Comparison of ENCODE assay signal across 8 cellular contexts in the genomic region with DNA sequence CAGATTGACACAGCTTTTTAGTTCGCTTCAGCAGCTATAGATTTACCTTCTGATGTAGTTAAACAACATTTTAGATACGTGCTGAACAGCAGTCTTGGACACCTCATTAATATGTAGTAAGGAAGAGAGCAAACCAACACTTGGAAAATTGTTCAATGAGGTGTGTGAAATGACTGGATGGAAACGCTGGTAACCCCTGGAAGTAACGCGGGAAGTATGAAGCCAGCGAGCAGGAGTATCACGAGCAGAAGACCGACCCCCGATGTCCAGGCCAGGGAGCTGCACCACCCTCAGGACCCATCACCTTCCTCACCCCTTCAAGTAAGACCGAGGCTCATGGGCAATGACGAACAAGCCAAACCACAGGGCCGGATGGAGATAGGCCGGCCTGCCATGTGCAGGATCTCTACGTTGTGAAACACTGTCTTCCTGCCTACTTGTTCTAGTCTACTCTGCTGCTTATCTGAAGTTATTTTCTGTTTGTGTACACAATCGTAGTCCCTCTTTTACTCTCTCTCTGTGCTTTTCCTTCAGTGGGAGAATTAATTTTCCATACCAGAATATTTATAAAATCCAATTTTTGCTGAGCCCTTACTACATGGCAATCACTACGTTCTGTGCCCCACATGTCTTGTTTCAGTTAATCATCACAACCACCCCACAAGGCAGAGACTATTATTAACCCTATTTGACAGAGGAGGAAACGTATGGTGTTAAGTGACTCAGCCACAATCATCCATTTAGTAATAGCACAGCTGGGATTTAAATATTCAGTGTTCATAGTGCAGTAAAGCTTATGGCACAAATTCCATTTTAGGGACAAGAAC.
DNase-seq lines count a peak whose midpoint lies in the region; ATAC-seq and TF ChIP-seq lines count a peak whose summit lies in the region.

No MANE protein-coding gene starts in this region.

- H2AFZ ChIP-seq in HCT116 (ENCODE audit: low read depth, low read length, poor library complexity, severe bottlenecking) = no peak overlapping the region

- H3K4me1 Mint-ChIP-seq in nephron progenitor cell = peaks cover 27% of the 10 kb centered on the region

- H4K20me1 ChIP-seq in HCT116 (ENCODE audit: insufficient read depth) = no peaks in the 10 kb centered on the region

- POLR2A ChIA-PET in HCT116 (lab: Charles Lee) = interaction anchor here (0.7 kb wide), 1 partner anchor 22 kb away, joined by 4 read pairs; no protein-coding TSS in a partner anchor

- H3K9me2 ChIP-seq in HCT116 (ENCODE audit: insufficient read depth) = no peaks in the 10 kb centered on the region

- peak; percentile 75 for ATAC-seq in GM18517 (IDR thresholded peaks at IDR 0.05; ENCODE audit: unreplicated experiment)
- ATAC-seq in HCT116 = 0 out of 2 replicates have a peak, but pooled peaks have one; percentile 13

- TF ChIP-seq POLR2A in HCT116 (IDR thresholded peaks at IDR 0.05; ENCODE audit: borderline replicate concordance, extremely low read depth, insufficient read depth, insufficient read length) = no peak

- no peak overlapping the region; the same call in 1 of the 2 replicates for H3K27ac ChIP-seq in HCT116 (ENCODE audit: low read depth, low read length)

- peaks cover 68% of the 10 kb centered on the region for H3K79me2 ChIP-seq in HCT116 (ENCODE audit: insufficient read depth, low read length)

- H3K4me1 ChIP-seq in HCT116 (ENCODE audit: control insufficient read depth in 1 of 2, insufficient read depth in 2 of 2, low read length in 2 of 2) = peaks cover 51 to 84% of the 10 kb centered on the region in 2 experiments

- DNase-seq in HCT116 (ENCODE audit: low read depth, low spot score) (no peak), NAMALWA (ENCODE audit: low spot score) (peak; percentile 88), fibroblast of gingiva (ENCODE audit: low read depth) (peak; percentile 34), NCI-H187 treated with DMSO at 0.1 percent for 48 hours (lab: John Stamatoyannopoulos, UW) (no peak), NCI-H2227 (lab: John Stamatoyannopoulos, UW; ENCODE audit: unreplicated experiment) (no peak), nephron progenitor cell (no peak), OCI-M1 (lab: John Stamatoyannopoulos, UW) (no peak)

- H3K9me3 ChIP-seq in HCT116 (ENCODE audit: control insufficient read depth in 1 of 2, insufficient read depth in 1 of 2, low read depth in 1 of 2, low read length in 2 of 2) = peaks cover 0 to 5% of the 10 kb centered on the region in 2 experiments; a peak in 1 of 4 replicates

- no TSS peak for BruUV-seq in HCT116 (replicated peaks; lab: Mats Ljungman, UMichigan)

- peak overlapping the region; percentile 42 for H3K9ac ChIP-seq in HCT116 (ENCODE audit: low read length)

- no peaks in the 10 kb centered on the region for H3K9me3 Mint-ChIP-seq in nephron progenitor cell

- H3K4me2 ChIP-seq in HCT116 (ENCODE audit: low read length) = peak overlapping the region; percentile 64

- TF ChIP-seq CTCF in HCT116 (IDR thresholded peaks at IDR 0.05 in 2 of 3, conservative IDR thresholded peaks at IDR 0.05 in 1 of 3; ENCODE audit: borderline replicate concordance in 1 of 3, insufficient read depth in 1 of 3, low read depth in 2 of 3, low read length in 2 of 3) = no peak
- TF ChIP-seq CTCF in nephron progenitor cell (IDR thresholded peaks at IDR 0.05) = no peak

- no peaks in the 10 kb centered on the region for H3K27me3 ChIP-seq in HCT116 (ENCODE audit: insufficient read depth, low read length)

- intact Hi-C loops in HCT116 (cut with micrococcal nuclease) = loop anchor here (5.0 kb wide), 1 partner anchor 170 kb away; no protein-coding TSS in a partner anchor

- H3K4me3 ChIP-seq in HCT116 (replicated peaks in 1 of 2; ENCODE audit: low read depth in 1 of 2, low read length in 2 of 2) = no peak overlapping the region

- H3K36me3 ChIP-seq in HCT116 (ENCODE audit: control insufficient read depth in 1 of 2, insufficient read depth in 2 of 2, low read length in 2 of 2) = no peaks in the 10 kb centered on the region

- CTCF ChIA-PET in HCT116 (lab: Charles Lee) = interaction anchor here (0.6 to 0.9 kb wide), 4 partner anchors 14 to 222 kb away, joined by 3 to 4 read pairs (median 4); a partner anchor contains a TSS

- H3K4me3 Mint-ChIP-seq in nephron progenitor cell = no peak overlapping the region

- no peaks in the 10 kb centered on the region for H3K27me3 Mint-ChIP-seq in nephron progenitor cell (ENCODE audit: low read depth, poor library complexity)

- no peak overlapping the region for H3K27ac Mint-ChIP-seq in nephron progenitor cell

- no peaks in the 10 kb centered on the region for H3K36me3 Mint-ChIP-seq in nephron progenitor cell (ENCODE audit: low read depth)

- TF ChIP-seq RAD21 in HCT116 (IDR thresholded peaks at IDR 0.05; ENCODE audit: low read depth) = no peak

- RAD21 ChIA-PET in HCT116 (lab: Charles Lee; ENCODE audit: low non-redundant PET in 1 of 2, low total read pairs in 2 of 2, uncharacterized antibody in 2 of 2, unreplicated experiment in 2 of 2) = interaction anchor here in 1 of 2 experiments (0.7 kb wide), 2 partner anchors 14 to 73 kb away, joined by 3 to 5 read pairs; no protein-coding TSS in a partner anchor

TF ChIP-seq in HCT116, 20 proteins besides CTCF, POLR2A, EP300 and RAD21:
- TF ChIP-seq SP1 (IDR thresholded peaks at IDR 0.05; ENCODE audit: low read depth) = peak; percentile 21; the same call in 1 of the 2 replicates
- no peak for TF ChIP-seq CBX3 (IDR thresholded peaks at IDR 0.05; ENCODE audit: low read depth)
- TF ChIP-seq POLR2AphosphoS5 (IDR thresholded peaks at IDR 0.05; ENCODE audit: low read depth, low read length) = no peak
- 0 out of 2 replicates have a peak, but pooled peaks have one; percentile 46 for TF ChIP-seq CEBPB (IDR thresholded peaks at IDR 0.05; ENCODE audit: low read depth)
- TF ChIP-seq FOSL1 (IDR thresholded peaks at IDR 0.05; ENCODE audit: low read depth) = peak; percentile 54
- TF ChIP-seq JUND (IDR thresholded peaks at IDR 0.05) = peak; percentile 31; the same call in 1 of the 2 replicates

Comparison
In these comparisons a context has a peak if more than half of its experiments do, and no peak if none do; other contexts are left out.
1. DNase-seq: peak in NAMALWA (single experiment) and fibroblast of gingiva (single experiment); none in HCT116 (single experiment), NCI-H187 treated with DMSO at 0.1 percent for 48 hours (single experiment), NCI-H2227 (single experiment), nephron progenitor cell (single experiment) and OCI-M1 (single experiment).